1 cellular context compared by ENCODE assay signal in genomic region chr13:20430296-20430695, GRCh38.
TF ChIP-seq lines count a peak whose summit lies in the region.

No MANE protein-coding gene starts in this region.

TF ChIP-seq in GM23338, 12 proteins besides CTCF, POLR2A, EP300 and RAD21 (continued from another document):
- no peak for TF ChIP-seq ZNF462 (CRISPR knock-in tag; IDR thresholded peaks at IDR 0.05)
